In the genomic region with DNA sequence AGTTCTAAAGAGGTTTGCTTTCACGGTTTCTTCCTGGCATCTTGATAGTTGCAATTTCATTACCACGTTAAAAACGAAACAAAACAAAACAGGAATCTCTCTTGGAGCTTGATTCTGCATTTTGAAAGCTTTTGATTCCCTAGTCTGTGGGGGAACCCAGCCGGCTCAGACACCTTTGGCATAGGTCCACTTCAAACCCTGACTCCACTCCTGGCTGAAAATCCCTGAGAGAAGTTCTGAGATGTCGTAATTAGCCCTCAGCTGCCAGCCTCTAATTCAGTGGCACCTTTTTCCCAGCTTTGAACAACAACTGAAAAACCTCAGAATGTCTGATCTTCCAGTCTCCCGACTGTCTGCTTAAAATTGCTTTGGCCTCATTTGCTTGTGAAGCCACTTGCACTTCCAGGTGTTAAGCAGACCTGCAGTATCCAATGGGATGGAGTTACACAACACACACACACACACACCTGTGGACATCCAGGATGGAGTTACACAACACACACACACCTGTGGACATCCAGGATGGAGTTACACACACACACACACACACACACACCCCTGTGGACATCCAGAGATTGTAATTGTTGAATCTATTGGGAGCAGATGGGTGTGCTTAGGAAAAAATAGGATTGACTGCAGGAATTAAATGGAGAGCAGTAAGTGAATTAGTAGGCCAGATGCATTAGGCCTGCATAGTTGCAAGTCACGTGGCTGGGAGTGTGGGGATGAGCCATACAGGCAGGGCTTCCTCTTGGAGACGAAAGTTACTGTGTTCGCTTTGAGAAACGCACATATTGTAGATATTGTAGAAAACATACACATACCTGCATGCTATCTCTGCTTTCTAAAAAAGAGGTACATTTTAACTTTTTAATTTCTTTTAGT, we compare ENCODE assay signal across 2 cellular contexts.
TF ChIP-seq lines count a peak whose summit lies in the region.

No MANE protein-coding gene starts in this region.

TF ChIP-seq in GM23338, 12 proteins besides CTCF, POLR2A, EP300 and RAD21 (continued from another document and continues in another):
- TF ChIP-seq, protein P1, sequence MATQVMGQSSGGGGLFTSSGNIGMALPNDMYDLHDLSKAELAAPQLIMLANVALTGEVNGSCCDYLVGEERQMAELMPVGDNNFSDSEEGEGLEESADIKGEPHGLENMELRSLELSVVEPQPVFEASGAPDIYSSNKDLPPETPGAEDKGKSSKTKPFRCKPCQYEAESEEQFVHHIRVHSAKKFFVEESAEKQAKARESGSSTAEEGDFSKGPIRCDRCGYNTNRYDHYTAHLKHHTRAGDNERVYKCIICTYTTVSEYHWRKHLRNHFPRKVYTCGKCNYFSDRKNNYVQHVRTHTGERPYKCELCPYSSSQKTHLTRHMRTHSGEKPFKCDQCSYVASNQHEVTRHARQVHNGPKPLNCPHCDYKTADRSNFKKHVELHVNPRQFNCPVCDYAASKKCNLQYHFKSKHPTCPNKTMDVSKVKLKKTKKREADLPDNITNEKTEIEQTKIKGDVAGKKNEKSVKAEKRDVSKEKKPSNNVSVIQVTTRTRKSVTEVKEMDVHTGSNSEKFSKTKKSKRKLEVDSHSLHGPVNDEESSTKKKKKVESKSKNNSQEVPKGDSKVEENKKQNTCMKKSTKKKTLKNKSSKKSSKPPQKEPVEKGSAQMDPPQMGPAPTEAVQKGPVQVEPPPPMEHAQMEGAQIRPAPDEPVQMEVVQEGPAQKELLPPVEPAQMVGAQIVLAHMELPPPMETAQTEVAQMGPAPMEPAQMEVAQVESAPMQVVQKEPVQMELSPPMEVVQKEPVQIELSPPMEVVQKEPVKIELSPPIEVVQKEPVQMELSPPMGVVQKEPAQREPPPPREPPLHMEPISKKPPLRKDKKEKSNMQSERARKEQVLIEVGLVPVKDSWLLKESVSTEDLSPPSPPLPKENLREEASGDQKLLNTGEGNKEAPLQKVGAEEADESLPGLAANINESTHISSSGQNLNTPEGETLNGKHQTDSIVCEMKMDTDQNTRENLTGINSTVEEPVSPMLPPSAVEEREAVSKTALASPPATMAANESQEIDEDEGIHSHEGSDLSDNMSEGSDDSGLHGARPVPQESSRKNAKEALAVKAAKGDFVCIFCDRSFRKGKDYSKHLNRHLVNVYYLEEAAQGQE (IDR thresholded peaks at IDR 0.05; ENCODE audit: unreplicated experiment): no peak
- no peak for TF ChIP-seq ETS1 (IDR thresholded peaks at IDR 0.05)
- no peak for TF ChIP-seq ZNF331 (CRISPR knock-in tag; IDR thresholded peaks at IDR 0.05; ENCODE audit: low read depth)
- TF ChIP-seq EZH2 (IDR thresholded peaks at IDR 0.05; ENCODE audit: low read depth, unreplicated experiment): no peak
- TF ChIP-seq ZNF462 (CRISPR knock-in tag; IDR thresholded peaks at IDR 0.05): no peak
- TF ChIP-seq JUNB (IDR thresholded peaks at IDR 0.05; ENCODE audit: unreplicated experiment): no peak
- TF ChIP-seq EZH2phosphoT487 (IDR thresholded peaks at IDR 0.05; ENCODE audit: unreplicated experiment): no peak

TF ChIP-seq in SK-N-SH treated with all-trans-retinoic acid at 6 μM for 48 hours, 23 proteins besides CTCF, POLR2A, EP300 and RAD21 (continued from another document):
- peak; percentile 31; the same call in 1 of the 2 replicates for TF ChIP-seq TSHZ2 (CRISPR knock-in tag; IDR thresholded peaks at IDR 0.05)
